8 cellular contexts compared by ENCODE assay signal in the genomic region with DNA sequence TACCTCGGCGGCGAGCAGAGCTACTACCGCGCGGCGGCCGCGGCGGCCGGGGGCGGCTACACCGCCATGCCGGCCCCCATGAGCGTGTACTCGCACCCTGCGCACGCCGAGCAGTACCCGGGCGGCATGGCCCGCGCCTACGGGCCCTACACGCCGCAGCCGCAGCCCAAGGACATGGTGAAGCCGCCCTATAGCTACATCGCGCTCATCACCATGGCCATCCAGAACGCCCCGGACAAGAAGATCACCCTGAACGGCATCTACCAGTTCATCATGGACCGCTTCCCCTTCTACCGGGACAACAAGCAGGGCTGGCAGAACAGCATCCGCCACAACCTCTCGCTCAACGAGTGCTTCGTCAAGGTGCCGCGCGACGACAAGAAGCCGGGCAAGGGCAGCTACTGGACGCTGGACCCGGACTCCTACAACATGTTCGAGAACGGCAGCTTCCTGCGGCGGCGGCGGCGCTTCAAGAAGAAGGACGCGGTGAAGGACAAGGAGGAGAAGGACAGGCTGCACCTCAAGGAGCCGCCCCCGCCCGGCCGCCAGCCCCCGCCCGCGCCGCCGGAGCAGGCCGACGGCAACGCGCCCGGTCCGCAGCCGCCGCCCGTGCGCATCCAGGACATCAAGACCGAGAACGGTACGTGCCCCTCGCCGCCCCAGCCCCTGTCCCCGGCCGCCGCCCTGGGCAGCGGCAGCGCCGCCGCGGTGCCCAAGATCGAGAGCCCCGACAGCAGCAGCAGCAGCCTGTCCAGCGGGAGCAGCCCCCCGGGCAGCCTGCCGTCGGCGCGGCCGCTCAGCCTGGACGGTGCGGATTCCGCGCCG. TPM values are rescaled to one million over a fixed set of nuclear protein-coding genes. Genes with fewer than 3 reads are reported as not detected.
DNase-seq lines count a peak whose midpoint lies in the region; ATAC-seq lines count a peak whose summit lies in the region.

No MANE protein-coding gene starts in this region.

- peaks cover 17% of the 10 kb centered on the region for H3K4me1 Mint-ChIP-seq in activated T-helper 17 cell treated with anti-CD3 and anti-CD28 coated beads, Interleukin-2, amount 50 U/mL, for 72 hours
- peaks cover 46% of the 10 kb centered on the region for H3K4me1 Mint-ChIP-seq in stimulated activated memory B cell treated with anti-CD40 and anti-IgM and Interleukin-4, amounts not matched to agents 10 μg/mL and 1 μg/mL and 100 μg/mL, for 72 hours

- peak overlapping the region; percentile 67 for H3K4me3 Mint-ChIP-seq in activated T-helper 17 cell treated with anti-CD3 and anti-CD28 coated beads, Interleukin-2, amount 50 U/mL, for 72 hours
- H3K4me3 Mint-ChIP-seq in stimulated activated memory B cell treated with anti-CD40 and anti-IgM and Interleukin-4, amounts not matched to agents 10 μg/mL and 1 μg/mL and 100 μg/mL, for 72 hours, result peak overlapping the region; percentile 78

- peaks cover 52% of the 10 kb centered on the region for H3K27me3 Mint-ChIP-seq in activated T-helper 17 cell treated with anti-CD3 and anti-CD28 coated beads, Interleukin-2, amount 50 U/mL, for 72 hours
- H3K27me3 Mint-ChIP-seq in stimulated activated memory B cell treated with anti-CD40 and anti-IgM and Interleukin-4, amounts not matched to agents 10 μg/mL and 1 μg/mL and 100 μg/mL, for 72 hours, result peaks cover 60% of the 10 kb centered on the region

- peak; percentile 20 for ATAC-seq in activated T-helper 17 cell treated with anti-CD3 and anti-CD28 coated beads, Interleukin-2, amount 50 U/mL, for 72 hours (replicated peaks)
- peak; percentile 49 for ATAC-seq in stimulated activated memory B cell treated with anti-CD40 and anti-IgM and Interleukin-4, amounts not matched to agents 10 μg/mL and 1 μg/mL and 100 μg/mL, for 72 hours

- H3K36me3 Mint-ChIP-seq in activated T-helper 17 cell treated with anti-CD3 and anti-CD28 coated beads, Interleukin-2, amount 50 U/mL, for 72 hours (ENCODE audit: low read depth), result peaks cover 9% of the 10 kb centered on the region
- no peaks in the 10 kb centered on the region for H3K36me3 Mint-ChIP-seq in stimulated activated memory B cell treated with anti-CD40 and anti-IgM and Interleukin-4, amounts not matched to agents 10 μg/mL and 1 μg/mL and 100 μg/mL, for 72 hours

- no peak overlapping the region for H3K27ac Mint-ChIP-seq in activated T-helper 17 cell treated with anti-CD3 and anti-CD28 coated beads, Interleukin-2, amount 50 U/mL, for 72 hours
- H3K27ac Mint-ChIP-seq in stimulated activated memory B cell treated with anti-CD40 and anti-IgM and Interleukin-4, amounts not matched to agents 10 μg/mL and 1 μg/mL and 100 μg/mL, for 72 hours, result peak overlapping the region; percentile 74

- DNase-seq in activated CD8-positive, alpha-beta memory T cell treated with anti-CD3 and anti-CD28 coated beads for 24 hours, result peak; percentile 78
- no peak for DNase-seq in activated CD8-positive, alpha-beta memory T cell treated with anti-CD3 and anti-CD28 coated beads, Interleukin-2, amount 50 U/mL, for 48 hours
- DNase-seq in HK-2 (ENCODE audit: unreplicated experiment) (peak; percentile 66), hepatic stellate cell (ENCODE audit: low spot score) (peak; percentile 63), cerebellum (ENCODE audit: low spot score) (no peak), HCEC 1CT (no peak)

- H3K9me3 Mint-ChIP-seq in activated T-helper 17 cell treated with anti-CD3 and anti-CD28 coated beads, Interleukin-2, amount 50 U/mL, for 72 hours, result no peaks in the 10 kb centered on the region
- H3K9me3 Mint-ChIP-seq in stimulated activated memory B cell treated with anti-CD40 and anti-IgM and Interleukin-4, amounts not matched to agents 10 μg/mL and 1 μg/mL and 100 μg/mL, for 72 hours, result no peaks in the 10 kb centered on the region

RNA-seq across cellular contexts. Expression of gene FOXC1, which starts 1.0 kb away (rescaled TPM):
- not detected for total RNA-seq in activated T-helper 17 cell treated with anti-CD3 and anti-CD28 coated beads, Interleukin-2, amount 50 U/mL, for 72 hours
- total RNA-seq in cerebellum, result 8.9 TPM

Comparison
In these comparisons a context has a peak if more than half of its experiments do, and no peak if none do; other contexts are left out.
1. DNase-seq: peak in activated CD8-positive, alpha-beta memory T cell treated with anti-CD3 and anti-CD28 coated beads for 24 hours (single experiment), HK-2 (single experiment) and hepatic stellate cell (single experiment); none in activated CD8-positive, alpha-beta memory T cell treated with anti-CD3 and anti-CD28 coated beads, Interleukin-2, amount 50 U/mL, for 48 hours (single experiment), cerebellum (single experiment) and HCEC 1CT (single experiment).